In genomic region chr18:58501033-58501432, GRCh38 we compare ENCODE assay signal across 14 cellular contexts.
DNase-seq lines count a peak whose midpoint lies in the region; ATAC-seq and TF ChIP-seq lines count a peak whose summit lies in the region.
"Had no signal": no experiment of that assay in that cellular context is flagged by ENCODE, and none has a peak within 500 bp of the region (broad histone marks: within the 10 kb centered on the region; RNA-seq: fewer than 3 reads in every experiment).

No MANE protein-coding gene starts in this region.

- 46% methylated on average over 4 of the region's 4 CpGs for WGBS in body of pancreas, 2 donors

- H3K27me3 ChIP-seq in BLaER1 treated with 17β-estradiol and CSF1 and Interleukin-3, amounts not matched to agents 10 nM and 100 nM: no peaks in the 10 kb centered on the region
- no peaks in the 10 kb centered on the region for H3K27me3 ChIP-seq in body of pancreas
- H3K27me3 ChIP-seq: neural progenitor cell had no signal

- H3K9ac ChIP-seq in BLaER1 treated with 17β-estradiol and CSF1 and Interleukin-3, amounts not matched to agents 10 nM and 100 nM: no peak overlapping the region
- H3K9ac ChIP-seq: neural progenitor cell had no signal

- H3K9me3 ChIP-seq in BLaER1 treated with 17β-estradiol and CSF1 and Interleukin-3, amounts not matched to agents 10 nM and 100 nM (replicated peaks in 1 of 11): peaks cover 9 to 15% (median 12%) of the 10 kb centered on the region in 11 experiments; a peak in 13 of 22 replicates
- H3K9me3 ChIP-seq in body of pancreas: no peaks in the 10 kb centered on the region

- no peak overlapping the region for H3K4me3 ChIP-seq in BLaER1 treated with 17β-estradiol and CSF1 and Interleukin-3, amounts not matched to agents 10 nM and 100 nM
- no peak overlapping the region for H3K4me3 ChIP-seq in body of pancreas
- H3K4me3 ChIP-seq: neural progenitor cell had no signal

- H3K4me1 ChIP-seq in BLaER1 treated with 17β-estradiol and CSF1 and Interleukin-3, amounts not matched to agents 10 nM and 100 nM: peaks cover 6 to 20% (median 12%) of the 10 kb centered on the region in 10 experiments; a peak in 15 of 20 replicates
- peaks cover 33% of the 10 kb centered on the region for H3K4me1 ChIP-seq in body of pancreas
- H3K4me1 ChIP-seq: foreskin keratinocyte had no signal

- H3K36me3 ChIP-seq in BLaER1 treated with 17β-estradiol and CSF1 and Interleukin-3, amounts not matched to agents 10 nM and 100 nM: no peaks in the 10 kb centered on the region
- no peaks in the 10 kb centered on the region for H3K36me3 ChIP-seq in body of pancreas (replicated peaks in 1 of 2; ENCODE audit: insufficient read depth in 1 of 2, low read depth in 2 of 2)
- H3K36me3 ChIP-seq: neural progenitor cell had no signal

- ATAC-seq in GM18907 (IDR thresholded peaks at IDR 0.05; ENCODE audit: unreplicated experiment) (peak; percentile 48), HG03432 (IDR thresholded peaks at IDR 0.05; ENCODE audit: unreplicated experiment) (peak; percentile 62), body of pancreas (no peak), HG03095 (IDR thresholded peaks at IDR 0.05; ENCODE audit: unreplicated experiment) (no peak)
- ATAC-seq: foreskin keratinocyte had no signal

- no peak overlapping the region for H3K27ac ChIP-seq in BLaER1 treated with 17β-estradiol and CSF1 and Interleukin-3, amounts not matched to agents 10 nM and 100 nM
- H3K27ac ChIP-seq in body of pancreas: peak overlapping the region in 3 of 4 donors; percentile 40 to 67 (median 58)
- H3K27ac ChIP-seq: foreskin keratinocyte, neural progenitor cell had no signal

- intact Hi-C loops in body of pancreas (cut with DNase I): no loop called here

- DNase-seq in body of pancreas (no peak), kidney glomerular epithelial cell (lab: John Stamatoyannopoulos, UW) (no peak), activated T-cell treated with anti-CD3 and anti-CD28 coated beads for 4 hours (no peak), GM10266 (ENCODE audit: extremely low spot score) (no peak)
- DNase-seq: activated CD8-positive, alpha-beta memory T cell treated with anti-CD3 and anti-CD28 coated beads, Interleukin-2, amount 50 U/mL, for 4 hours; amniotic stem cell; foreskin keratinocyte; GF-D8; HFFc6 had no signal

- no peaks in the 10 kb centered on the region for H4K20me1 ChIP-seq in BLaER1 treated with 17β-estradiol and CSF1 and Interleukin-3, amounts not matched to agents 10 nM and 100 nM

- peak overlapping the region in 10 of 11 experiments; percentile 3 to 58 (median 26); a peak in 12 of 22 replicates for H3K4me2 ChIP-seq in BLaER1 treated with 17β-estradiol and CSF1 and Interleukin-3, amounts not matched to agents 10 nM and 100 nM
- H3K4me2 ChIP-seq: neural progenitor cell had no signal

- TF ChIP-seq POLR2A in body of pancreas (IDR thresholded peaks at IDR 0.05): no peak

- TF ChIP-seq CTCF in body of pancreas (IDR thresholded peaks at IDR 0.05): no peak
- no peak for TF ChIP-seq CTCF in GM10266 (IDR thresholded peaks at IDR 0.05; ENCODE audit: control insufficient read depth, insufficient read depth, low read depth, missing control alignments)

Comparison
In these comparisons a context has a peak if more than half of its experiments do, and no peak if none do; other contexts are left out.
1. H3K27ac ChIP-seq: peak in body of pancreas (3 of 4); none in BLaER1 treated with 17β-estradiol and CSF1 and Interleukin-3, amounts not matched to agents 10 nM and 100 nM (0 of 11).
2. ATAC-seq: peak in GM18907 (single experiment) and HG03432 (single experiment); none in body of pancreas (single experiment) and HG03095 (single experiment).